In genomic region chr15:66617137-66618090, GRCh38 we compare ENCODE assay signal across 8 cellular contexts. TPM values are rescaled to one million over a fixed set of nuclear protein-coding genes. Genes with fewer than 3 reads are reported as not detected.
DNase-seq lines count a peak whose midpoint lies in the region; ATAC-seq and TF ChIP-seq lines count a peak whose summit lies in the region.

No MANE protein-coding gene starts in this region.

- peaks cover 6 to 12% of the 10 kb centered on the region in 2 donors for H3K27me3 Mint-ChIP-seq in CD4-positive, alpha-beta memory T cell

- no peak for TF ChIP-seq CTCF in RWPE2 (IDR thresholded peaks at IDR 0.05; ENCODE audit: poor library complexity, severe bottlenecking)

- no peaks in the 10 kb centered on the region for H3K9me3 ChIP-seq in RWPE2 (ENCODE audit: severe bottlenecking)
- H3K9me3 ChIP-seq in CD4-positive, alpha-beta memory T cell (ENCODE audit: control insufficient read depth in 1 of 2, low read length in 2 of 2), result no peaks in the 10 kb centered on the region

- H3K9me3 Mint-ChIP-seq in CD4-positive, alpha-beta memory T cell, result peaks cover 0 to 2% (median 0%) of the 10 kb centered on the region in 8 donors

- ATAC-seq in RWPE2 (ENCODE audit: low read depth), result peak; percentile 53

- no peaks in the 10 kb centered on the region for H3K4me1 ChIP-seq in RWPE2 (ENCODE audit: insufficient read depth, poor library complexity, severe bottlenecking)
- H3K4me1 ChIP-seq in CD4-positive, alpha-beta memory T cell (ENCODE audit: insufficient read depth, low read length), result no peaks in the 10 kb centered on the region

- no peaks in the 10 kb centered on the region for H3K27me3 ChIP-seq in RWPE2 (ENCODE audit: insufficient read depth, poor library complexity, severe bottlenecking)
- no peaks in the 10 kb centered on the region for H3K27me3 ChIP-seq in CD4-positive, alpha-beta memory T cell (ENCODE audit: insufficient read depth, low read length)

- H3K4me1 Mint-ChIP-seq in CD4-positive, alpha-beta memory T cell, result peaks cover 0 to 4% (median 3%) of the 10 kb centered on the region in 4 donors

- no peak overlapping the region for H3K4me3 ChIP-seq in RWPE2 (ENCODE audit: severe bottlenecking)
- no peak overlapping the region for H3K4me3 ChIP-seq in CD4-positive, alpha-beta memory T cell (ENCODE audit: low read length in 2 of 2)

- CTCF ChIA-PET in CD4-positive, alpha-beta memory T cell (lab: Charles Lee; ENCODE audit: partially characterized antibody), result no interaction called here

- peaks cover 0 to 4% of the 10 kb centered on the region in 2 donors for H3K36me3 Mint-ChIP-seq in CD4-positive, alpha-beta memory T cell

- DNase-seq in ELR (ENCODE audit: low read depth) (peak; percentile 86), RWPE2 (ENCODE audit: low spot score) (no peak), fibroblast of the conjunctiva (ENCODE audit: low read depth) (peak; percentile 9), non-pigmented ciliary epithelial cell (ENCODE audit: low read depth) (peak; percentile 36), ecto neural progenitor cell (ENCODE audit: low spot score) (no peak), NCI-H510A treated with DMSO at 0.1 percent for 48 hours (lab: John Stamatoyannopoulos, UW) (no peak), NCI-H146 treated with DMSO at 0.1 percent for 48 hours (lab: John Stamatoyannopoulos, UW; ENCODE audit: unreplicated experiment) (no peak)
- no peak for DNase-seq in CD4-positive, alpha-beta memory T cell

- POLR2A ChIA-PET in CD4-positive, alpha-beta memory T cell (lab: Charles Lee; ENCODE audit: partially characterized antibody), result no interaction called here

- H3K27ac Mint-ChIP-seq in CD4-positive, alpha-beta memory T cell, result no peak overlapping the region

- H3K27ac ChIP-seq in RWPE2 (ENCODE audit: poor library complexity, severe bottlenecking), result no peak overlapping the region
- no peak overlapping the region for H3K27ac ChIP-seq in CD4-positive, alpha-beta memory T cell (ENCODE audit: low read depth, low read length)

- H3K36me3 ChIP-seq in RWPE2 (ENCODE audit: low read depth), result no peaks in the 10 kb centered on the region
- no peaks in the 10 kb centered on the region for H3K36me3 ChIP-seq in CD4-positive, alpha-beta memory T cell (ENCODE audit: insufficient read depth, low read length)

- intact Hi-C loops in CD4-positive, alpha-beta memory T cell (cut with micrococcal nuclease), result loop anchor here (10.0 kb wide), 1 partner anchor 87 kb away; the partner anchor contains the start of gene SMAD6

- no peak overlapping the region for H3K4me3 Mint-ChIP-seq in CD4-positive, alpha-beta memory T cell

RNA-seq across cellular contexts. Expression of gene LCTL, which starts 51.6 kb away (rescaled TPM):
- total RNA-seq in CD4-positive, alpha-beta memory T cell, result not detected
- polyA plus RNA-seq in CD4-positive, alpha-beta memory T cell, result not detected

Comparison
In these comparisons a context has a peak if more than half of its experiments do, and no peak if none do; other contexts are left out.
1. DNase-seq: peak in ELR (single experiment), fibroblast of the conjunctiva (single experiment) and non-pigmented ciliary epithelial cell (single experiment); none in RWPE2 (single experiment), ecto neural progenitor cell (single experiment), CD4-positive, alpha-beta memory T cell (0 of 5), NCI-H510A treated with DMSO at 0.1 percent for 48 hours (single experiment) and NCI-H146 treated with DMSO at 0.1 percent for 48 hours (single experiment).